15 cellular contexts compared by ENCODE assay signal in genomic region chr12:132238487-132239248, GRCh38.
DNase-seq lines count a peak whose midpoint lies in the region; ATAC-seq and TF ChIP-seq lines count a peak whose summit lies in the region.
"Had no signal": no experiment of that assay in that cellular context is flagged by ENCODE, and none has a peak within 500 bp of the region (broad histone marks: within the 10 kb centered on the region; RNA-seq: fewer than 3 reads in every experiment).

No MANE protein-coding gene starts in this region.

- no peak overlapping the region for H4K5ac ChIP-seq in IMR-90 (ENCODE audit: low read depth, low read length)

- no peaks in the 10 kb centered on the region for H3K9me2 ChIP-seq in SK-N-SH

- peak; percentile 72 for ATAC-seq in SK-N-SH treated with all-trans-retinoic acid at 6 μM for 48 hours
- peak; percentile 42; the same call in 1 of the 2 replicates for ATAC-seq in IMR-90 (ENCODE audit: low read depth)
- ATAC-seq in omental fat pad (ENCODE audit: low FRiP score), result peak; percentile 42
- no peak for ATAC-seq in GM21723 (IDR thresholded peaks at IDR 0.05; ENCODE audit: unreplicated experiment)

- no peak overlapping the region for H2AK9ac ChIP-seq in IMR-90 (replicated peaks; ENCODE audit: low read depth, low read length, poor library complexity)

- no peak overlapping the region for H3K4me3 ChIP-seq in SK-N-SH (ENCODE audit: low read depth in 2 of 2, low read length in 1 of 2)
- H3K4me3 ChIP-seq in IMR-90 (ENCODE audit: insufficient read depth, low read depth, low read length), result no peak overlapping the region

- CTCF ChIA-PET in SK-N-SH (lab: Yijun Ruan, JAX) (interaction anchor here (0.6 kb wide), 1 partner anchor 176 kb away, joined by 3 read pairs; no protein-coding TSS in a partner anchor), IMR-90 (lab: Yijun Ruan, JAX) (no interaction called here)

- 11% methylated on average over 12 of the region's 14 CpGs for WGBS in SK-N-SH (ENCODE audit: low lambda C conversion rate)
- WGBS in IMR-90 (ENCODE audit: extremely low coverage in 2 of 2, insufficient read length in 1 of 2), 2 experiments, result 79% methylated on average over 3 of the region's 14 CpGs; no CpG with 5 or more reads in 1 of the 2 experiments

- no peak overlapping the region for H2BK15ac ChIP-seq in IMR-90 (ENCODE audit: low read depth, low read length)

- TF ChIP-seq CTCF in SK-N-SH (IDR thresholded peaks at IDR 0.05), result no peak
- TF ChIP-seq CTCF in IMR-90 (conservative IDR thresholded peaks at IDR 0.05; ENCODE audit: low read depth, low read length), result no peak
- TF ChIP-seq CTCF in omental fat pad (IDR thresholded peaks at IDR 0.05), result no peak

- intact Hi-C loops in IMR-90 (cut with micrococcal nuclease), result no loop called here

- H2AFZ ChIP-seq in SK-N-SH (ENCODE audit: low read depth) (no peak overlapping the region), IMR-90 (replicated peaks; ENCODE audit: low read length, poor library complexity) (no peak overlapping the region)

- TF ChIP-seq POLR2A in IMR-90 (IDR thresholded peaks at IDR 0.05; ENCODE audit: low read depth, low read length), result no peak

- no TSS peak for BruUV-seq in IMR-90 (replicated peaks; lab: Mats Ljungman, UMichigan)

- TF ChIP-seq EP300 in SK-N-SH (IDR thresholded peaks at IDR 0.05; ENCODE audit: borderline replicate concordance in 1 of 2, low read depth in 1 of 2, low read length in 1 of 2), result no peak

- no peaks in the 10 kb centered on the region for H3K79me1 ChIP-seq in IMR-90 (ENCODE audit: low read depth in 1 of 2, low read length in 2 of 2)

- POLR2A ChIA-PET in SK-N-SH (lab: Yijun Ruan, JAX), result no interaction called here
- POLR2A ChIA-PET in IMR-90 (lab: Charles Lee; ENCODE audit: unreplicated experiment), result interaction anchor here (0.7 kb wide), 1 partner anchor 52 kb away, joined by 6 read pairs; no protein-coding TSS in a partner anchor

- no peak overlapping the region for H3K18ac ChIP-seq in IMR-90 (ENCODE audit: low read depth, low read length)

- no peaks in the 10 kb centered on the region for H3K9me1 ChIP-seq in IMR-90 (ENCODE audit: insufficient read depth, low read length)

- H3K79me2 ChIP-seq in SK-N-SH (ENCODE audit: insufficient read depth), result no peaks in the 10 kb centered on the region

- no peak overlapping the region for H2BK20ac ChIP-seq in IMR-90 (ENCODE audit: low read depth, low read length)

- no peak overlapping the region for H2BK5ac ChIP-seq in IMR-90 (ENCODE audit: low read depth, low read length, poor library complexity, severe bottlenecking)

- H4K8ac ChIP-seq in IMR-90 (ENCODE audit: low read depth in 2 of 2, low read length in 2 of 2), result no peak overlapping the region

- H4K91ac ChIP-seq in IMR-90 (ENCODE audit: insufficient read depth, low read depth, low read length), result no peak overlapping the region

- H4K20me1 ChIP-seq in SK-N-SH (ENCODE audit: insufficient read depth) (no peaks in the 10 kb centered on the region), IMR-90 (ENCODE audit: insufficient read depth, low read length) (no peaks in the 10 kb centered on the region)

- no peak overlapping the region for H2AK5ac ChIP-seq in IMR-90 (ENCODE audit: low read depth, low read length)

- no peak for DNase-seq in SK-N-SH
- DNase-seq in IMR-90, result no peak
- peak; percentile 40 for DNase-seq in cerebellar cortex (ENCODE audit: low spot score)
- DNase-seq in omental fat pad (ENCODE audit: low spot score), result no peak
- no peak for DNase-seq in NCI-H748 treated with DMSO at 0.1 percent for 48 hours (lab: John Stamatoyannopoulos, UW)
- no peak for DNase-seq in DMS79 treated with DMSO at 0.1 percent for 48 hours (lab: John Stamatoyannopoulos, UW)
- DNase-seq: CD4-positive, alpha-beta memory T cell; cerebellar nuclear complex; head of caudate nucleus; islet precursor cell; NCI-H1417; stimulated activated CD4-positive, alpha-beta T cell treated with anti-CD3 and anti-CD28 coated beads, Interleukin-12 subunit alpha, Interleukin-12 subunit beta, amount 100 ng/mL, for 4 hours had no signal

- H3K27ac ChIP-seq in SK-N-SH (ENCODE audit: low read depth in 2 of 2, low read length in 1 of 2) (no peak overlapping the region), IMR-90 (ENCODE audit: insufficient read depth, low read length) (no peak overlapping the region)
- H3K27ac ChIP-seq: 22Rv1 had no signal

- TF ChIP-seq RAD21 in SK-N-SH (IDR thresholded peaks at IDR 0.05; ENCODE audit: low read length), result no peak
- TF ChIP-seq RAD21 in IMR-90 (IDR thresholded peaks at IDR 0.05; ENCODE audit: low read length), result no peak

- H3K9me3 ChIP-seq in SK-N-SH, result no peaks in the 10 kb centered on the region
- H3K9me3 ChIP-seq in IMR-90 (ENCODE audit: control insufficient read depth, insufficient read depth, low read length), result no peaks in the 10 kb centered on the region

- H3K14ac ChIP-seq in IMR-90 (replicated peaks; ENCODE audit: low read depth, low read length), result no peak overlapping the region

- H3K27me3 ChIP-seq in SK-N-SH (ENCODE audit: insufficient read depth) (peaks cover 32% of the 10 kb centered on the region), IMR-90 (ENCODE audit: control insufficient read depth, insufficient read depth, low read length) (no peaks in the 10 kb centered on the region)

- H3K9ac ChIP-seq in SK-N-SH (no peak overlapping the region), IMR-90 (ENCODE audit: low read depth, low read length) (no peak overlapping the region)

- H2BK120ac ChIP-seq in IMR-90 (ENCODE audit: low read depth, low read length), result no peak overlapping the region

- H3K56ac ChIP-seq in IMR-90 (ENCODE audit: extremely low read depth, insufficient read depth, low read length), result no peak overlapping the region

- in situ Hi-C loops in IMR-90 (cut with MboI; ENCODE audit: low sequenced_read_pairs), result no loop called here

- H3K4me1 ChIP-seq in SK-N-SH (ENCODE audit: control insufficient read depth in 1 of 2, insufficient read depth in 2 of 2, low read depth in 1 of 2, low read length in 1 of 2) (no peaks in the 10 kb centered on the region), IMR-90 (ENCODE audit: control insufficient read depth, insufficient read depth, low read length) (no peaks in the 10 kb centered on the region)

- H3K36me3 ChIP-seq in SK-N-SH (replicated peaks in 1 of 2; ENCODE audit: control insufficient read depth in 1 of 2, insufficient read depth in 2 of 2, low read length in 1 of 2) (no peaks in the 10 kb centered on the region), IMR-90 (ENCODE audit: control insufficient read depth, insufficient read depth, low read length) (no peaks in the 10 kb centered on the region)

- dilution Hi-C loops in IMR-90 (cut with HindIII; ENCODE audit: low sequenced_read_pairs, unreplicated experiment), result no loop called here

- no peak overlapping the region for H3K23ac ChIP-seq in IMR-90 (ENCODE audit: low read depth, low read length)

- no peak overlapping the region for H3K4ac ChIP-seq in IMR-90 (ENCODE audit: low read depth, low read length)

- H3K4me2 ChIP-seq in SK-N-SH (no peak overlapping the region), IMR-90 (ENCODE audit: low read depth, low read length) (no peak overlapping the region)

- peaks cover 9% of the 10 kb centered on the region for H3F3A ChIP-seq in SK-N-SH (replicated peaks; ENCODE audit: insufficient read depth)

TF ChIP-seq in SK-N-SH treated with all-trans-retinoic acid at 6 μM for 48 hours, 23 proteins besides CTCF, POLR2A, EP300 and RAD21 (continues in another document):
- TF ChIP-seq OSR1 (CRISPR knock-in tag; IDR thresholded peaks at IDR 0.05), result no peak
- TF ChIP-seq, protein P1, sequence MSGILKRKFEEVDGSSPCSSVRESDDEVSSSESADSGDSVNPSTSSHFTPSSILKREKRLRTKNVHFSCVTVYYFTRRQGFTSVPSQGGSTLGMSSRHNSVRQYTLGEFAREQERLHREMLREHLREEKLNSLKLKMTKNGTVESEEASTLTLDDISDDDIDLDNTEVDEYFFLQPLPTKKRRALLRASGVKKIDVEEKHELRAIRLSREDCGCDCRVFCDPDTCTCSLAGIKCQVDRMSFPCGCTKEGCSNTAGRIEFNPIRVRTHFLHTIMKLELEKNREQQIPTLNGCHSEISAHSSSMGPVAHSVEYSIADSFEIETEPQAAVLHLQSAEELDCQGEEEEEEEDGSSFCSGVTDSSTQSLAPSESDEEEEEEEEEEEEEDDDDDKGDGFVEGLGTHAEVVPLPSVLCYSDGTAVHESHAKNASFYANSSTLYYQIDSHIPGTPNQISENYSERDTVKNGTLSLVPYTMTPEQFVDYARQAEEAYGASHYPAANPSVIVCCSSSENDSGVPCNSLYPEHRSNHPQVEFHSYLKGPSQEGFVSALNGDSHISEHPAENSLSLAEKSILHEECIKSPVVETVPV (CRISPR knock-in tag; IDR thresholded peaks at IDR 0.05), result no peak
- TF ChIP-seq ISL1 (CRISPR knock-in tag; IDR thresholded peaks at IDR 0.05), result no peak

TF ChIP-seq in SK-N-SH, 30 proteins besides CTCF, POLR2A, EP300 and RAD21 (continues in another document):
- TF ChIP-seq NRF1 (IDR thresholded peaks at IDR 0.05; ENCODE audit: low read depth, low read length) (no peak), FOSL2 (IDR thresholded peaks at IDR 0.05; ENCODE audit: borderline replicate concordance, low read depth) (no peak), JUND (IDR thresholded peaks at IDR 0.05) (no peak), GABPA (IDR thresholded peaks at IDR 0.05; ENCODE audit: low read depth) (no peak), RFX5 (IDR thresholded peaks at IDR 0.05; ENCODE audit: low read length) (no peak), EZH2phosphoT487 (IDR thresholded peaks at IDR 0.05; ENCODE audit: borderline replicate concordance, low read depth) (no peak), RXRA (IDR thresholded peaks at IDR 0.05; ENCODE audit: borderline replicate concordance, low read depth) (no peak)

TF ChIP-seq in IMR-90, 13 proteins besides CTCF, POLR2A, EP300 and RAD21 (continues in another document):
- TF ChIP-seq, protein P2, sequence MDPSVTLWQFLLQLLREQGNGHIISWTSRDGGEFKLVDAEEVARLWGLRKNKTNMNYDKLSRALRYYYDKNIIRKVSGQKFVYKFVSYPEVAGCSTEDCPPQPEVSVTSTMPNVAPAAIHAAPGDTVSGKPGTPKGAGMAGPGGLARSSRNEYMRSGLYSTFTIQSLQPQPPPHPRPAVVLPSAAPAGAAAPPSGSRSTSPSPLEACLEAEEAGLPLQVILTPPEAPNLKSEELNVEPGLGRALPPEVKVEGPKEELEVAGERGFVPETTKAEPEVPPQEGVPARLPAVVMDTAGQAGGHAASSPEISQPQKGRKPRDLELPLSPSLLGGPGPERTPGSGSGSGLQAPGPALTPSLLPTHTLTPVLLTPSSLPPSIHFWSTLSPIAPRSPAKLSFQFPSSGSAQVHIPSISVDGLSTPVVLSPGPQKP (IDR thresholded peaks at IDR 0.05; ENCODE audit: borderline replicate concordance, low read depth, low read length), result no peak
- TF ChIP-seq MAZ (IDR thresholded peaks at IDR 0.05; ENCODE audit: borderline replicate concordance, low read depth, low read length), result no peak
- TF ChIP-seq, protein P3, sequence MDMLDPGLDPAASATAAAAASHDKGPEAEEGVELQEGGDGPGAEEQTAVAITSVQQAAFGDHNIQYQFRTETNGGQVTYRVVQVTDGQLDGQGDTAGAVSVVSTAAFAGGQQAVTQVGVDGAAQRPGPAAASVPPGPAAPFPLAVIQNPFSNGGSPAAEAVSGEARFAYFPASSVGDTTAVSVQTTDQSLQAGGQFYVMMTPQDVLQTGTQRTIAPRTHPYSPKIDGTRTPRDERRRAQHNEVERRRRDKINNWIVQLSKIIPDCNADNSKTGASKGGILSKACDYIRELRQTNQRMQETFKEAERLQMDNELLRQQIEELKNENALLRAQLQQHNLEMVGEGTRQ (IDR thresholded peaks at IDR 0.05; ENCODE audit: low read depth, low read length), result no peak
